1 cellular context compared by ENCODE assay signal in genomic region chr7:7968544-7969305, GRCh38.
TF ChIP-seq lines count a peak whose summit lies in the region.

TSS of gene GLCCI1 (plus strand) at chr7:7968796. CDS start at chr7:7969351, 555 bp downstream.

TF ChIP-seq in HepG2, 621 proteins besides CTCF, POLR2A, EP300 and RAD21 (continued from another document and continues in another):
- TF ChIP-seq, protein P1, sequence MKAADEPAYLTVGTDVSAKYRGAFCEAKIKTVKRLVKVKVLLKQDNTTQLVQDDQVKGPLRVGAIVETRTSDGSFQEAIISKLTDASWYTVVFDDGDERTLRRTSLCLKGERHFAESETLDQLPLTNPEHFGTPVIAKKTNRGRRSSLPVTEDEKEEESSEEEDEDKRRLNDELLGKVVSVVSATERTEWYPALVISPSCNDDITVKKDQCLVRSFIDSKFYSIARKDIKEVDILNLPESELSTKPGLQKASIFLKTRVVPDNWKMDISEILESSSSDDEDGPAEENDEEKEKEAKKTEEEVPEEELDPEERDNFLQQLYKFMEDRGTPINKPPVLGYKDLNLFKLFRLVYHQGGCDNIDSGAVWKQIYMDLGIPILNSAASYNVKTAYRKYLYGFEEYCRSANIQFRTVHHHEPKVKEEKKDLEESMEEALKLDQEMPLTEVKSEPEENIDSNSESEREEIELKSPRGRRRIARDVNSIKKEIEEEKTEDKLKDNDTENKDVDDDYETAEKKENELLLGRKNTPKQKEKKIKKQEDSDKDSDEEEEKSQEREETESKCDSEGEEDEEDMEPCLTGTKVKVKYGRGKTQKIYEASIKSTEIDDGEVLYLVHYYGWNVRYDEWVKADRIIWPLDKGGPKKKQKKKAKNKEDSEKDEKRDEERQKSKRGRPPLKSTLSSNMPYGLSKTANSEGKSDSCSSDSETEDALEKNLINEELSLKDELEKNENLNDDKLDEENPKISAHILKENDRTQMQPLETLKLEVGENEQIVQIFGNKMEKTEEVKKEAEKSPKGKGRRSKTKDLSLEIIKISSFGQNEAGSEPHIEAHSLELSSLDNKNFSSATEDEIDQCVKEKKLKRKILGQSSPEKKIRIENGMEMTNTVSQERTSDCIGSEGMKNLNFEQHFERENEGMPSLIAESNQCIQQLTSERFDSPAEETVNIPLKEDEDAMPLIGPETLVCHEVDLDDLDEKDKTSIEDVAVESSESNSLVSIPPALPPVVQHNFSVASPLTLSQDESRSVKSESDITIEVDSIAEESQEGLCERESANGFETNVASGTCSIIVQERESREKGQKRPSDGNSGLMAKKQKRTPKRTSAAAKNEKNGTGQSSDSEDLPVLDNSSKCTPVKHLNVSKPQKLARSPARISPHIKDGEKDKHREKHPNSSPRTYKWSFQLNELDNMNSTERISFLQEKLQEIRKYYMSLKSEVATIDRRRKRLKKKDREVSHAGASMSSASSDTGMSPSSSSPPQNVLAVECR (CRISPR knock-in tag; IDR thresholded peaks at IDR 0.05; ENCODE audit: borderline replicate concordance) = peak; percentile 85; the same call in 1 of the 2 replicates
- no peak; the same call in 1 of the 2 replicates for TF ChIP-seq ZMAT3 (CRISPR knock-in tag; conservative IDR thresholded peaks at IDR 0.05)
- peak; percentile 57; the same call in 1 of the 2 replicates for TF ChIP-seq YEATS4 (CRISPR knock-in tag; IDR thresholded peaks at IDR 0.05; ENCODE audit: borderline replicate concordance)
- TF ChIP-seq, protein P2, sequence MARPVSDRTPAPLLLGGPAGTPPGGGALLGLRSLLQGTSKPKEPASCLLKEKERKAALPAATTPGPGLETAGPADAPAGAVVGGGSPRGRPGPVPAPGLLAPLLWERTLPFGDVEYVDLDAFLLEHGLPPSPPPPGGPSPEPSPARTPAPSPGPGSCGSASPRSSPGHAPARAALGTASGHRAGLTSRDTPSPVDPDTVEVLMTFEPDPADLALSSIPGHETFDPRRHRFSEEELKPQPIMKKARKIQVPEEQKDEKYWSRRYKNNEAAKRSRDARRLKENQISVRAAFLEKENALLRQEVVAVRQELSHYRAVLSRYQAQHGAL (CRISPR knock-in tag; IDR thresholded peaks at IDR 0.05; ENCODE audit: not compliant biosample characterization) = peak; percentile 77
- TF ChIP-seq XBP1 (CRISPR knock-in tag; IDR thresholded peaks at IDR 0.05) = no peak
- TF ChIP-seq, protein P3, sequence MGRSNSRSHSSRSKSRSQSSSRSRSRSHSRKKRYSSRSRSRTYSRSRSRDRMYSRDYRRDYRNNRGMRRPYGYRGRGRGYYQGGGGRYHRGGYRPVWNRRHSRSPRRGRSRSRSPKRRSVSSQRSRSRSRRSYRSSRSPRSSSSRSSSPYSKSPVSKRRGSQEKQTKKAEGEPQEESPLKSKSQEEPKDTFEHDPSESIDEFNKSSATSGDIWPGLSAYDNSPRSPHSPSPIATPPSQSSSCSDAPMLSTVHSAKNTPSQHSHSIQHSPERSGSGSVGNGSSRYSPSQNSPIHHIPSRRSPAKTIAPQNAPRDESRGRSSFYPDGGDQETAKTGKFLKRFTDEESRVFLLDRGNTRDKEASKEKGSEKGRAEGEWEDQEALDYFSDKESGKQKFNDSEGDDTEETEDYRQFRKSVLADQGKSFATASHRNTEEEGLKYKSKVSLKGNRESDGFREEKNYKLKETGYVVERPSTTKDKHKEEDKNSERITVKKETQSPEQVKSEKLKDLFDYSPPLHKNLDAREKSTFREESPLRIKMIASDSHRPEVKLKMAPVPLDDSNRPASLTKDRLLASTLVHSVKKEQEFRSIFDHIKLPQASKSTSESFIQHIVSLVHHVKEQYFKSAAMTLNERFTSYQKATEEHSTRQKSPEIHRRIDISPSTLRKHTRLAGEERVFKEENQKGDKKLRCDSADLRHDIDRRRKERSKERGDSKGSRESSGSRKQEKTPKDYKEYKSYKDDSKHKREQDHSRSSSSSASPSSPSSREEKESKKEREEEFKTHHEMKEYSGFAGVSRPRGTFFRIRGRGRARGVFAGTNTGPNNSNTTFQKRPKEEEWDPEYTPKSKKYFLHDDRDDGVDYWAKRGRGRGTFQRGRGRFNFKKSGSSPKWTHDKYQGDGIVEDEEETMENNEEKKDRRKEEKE (IDR thresholded peaks at IDR 0.05) = no peak
- TF ChIP-seq ZNF253 (CRISPR knock-in tag; IDR thresholded peaks at IDR 0.05; ENCODE audit: borderline replicate concordance) = no peak
- no peak for TF ChIP-seq KDM5A (IDR thresholded peaks at IDR 0.05; ENCODE audit: borderline replicate concordance, low read length)
- no peak for TF ChIP-seq USF2 (IDR thresholded peaks at IDR 0.05; ENCODE audit: low read depth, low read length)
- no peak for TF ChIP-seq USF2 (CRISPR knock-in tag; IDR thresholded peaks at IDR 0.05; ENCODE audit: borderline replicate concordance)
- TF ChIP-seq HMG20A (CRISPR knock-in tag; IDR thresholded peaks at IDR 0.05; ENCODE audit: borderline replicate concordance) = no peak
- no peak for TF ChIP-seq DMTF1 (CRISPR knock-in tag; IDR thresholded peaks at IDR 0.05)
- peak; percentile 27; the same call in 1 of the 2 replicates for TF ChIP-seq KDM3A (CRISPR knock-in tag; IDR thresholded peaks at IDR 0.05; ENCODE audit: low read depth)
- TF ChIP-seq, protein P4, sequence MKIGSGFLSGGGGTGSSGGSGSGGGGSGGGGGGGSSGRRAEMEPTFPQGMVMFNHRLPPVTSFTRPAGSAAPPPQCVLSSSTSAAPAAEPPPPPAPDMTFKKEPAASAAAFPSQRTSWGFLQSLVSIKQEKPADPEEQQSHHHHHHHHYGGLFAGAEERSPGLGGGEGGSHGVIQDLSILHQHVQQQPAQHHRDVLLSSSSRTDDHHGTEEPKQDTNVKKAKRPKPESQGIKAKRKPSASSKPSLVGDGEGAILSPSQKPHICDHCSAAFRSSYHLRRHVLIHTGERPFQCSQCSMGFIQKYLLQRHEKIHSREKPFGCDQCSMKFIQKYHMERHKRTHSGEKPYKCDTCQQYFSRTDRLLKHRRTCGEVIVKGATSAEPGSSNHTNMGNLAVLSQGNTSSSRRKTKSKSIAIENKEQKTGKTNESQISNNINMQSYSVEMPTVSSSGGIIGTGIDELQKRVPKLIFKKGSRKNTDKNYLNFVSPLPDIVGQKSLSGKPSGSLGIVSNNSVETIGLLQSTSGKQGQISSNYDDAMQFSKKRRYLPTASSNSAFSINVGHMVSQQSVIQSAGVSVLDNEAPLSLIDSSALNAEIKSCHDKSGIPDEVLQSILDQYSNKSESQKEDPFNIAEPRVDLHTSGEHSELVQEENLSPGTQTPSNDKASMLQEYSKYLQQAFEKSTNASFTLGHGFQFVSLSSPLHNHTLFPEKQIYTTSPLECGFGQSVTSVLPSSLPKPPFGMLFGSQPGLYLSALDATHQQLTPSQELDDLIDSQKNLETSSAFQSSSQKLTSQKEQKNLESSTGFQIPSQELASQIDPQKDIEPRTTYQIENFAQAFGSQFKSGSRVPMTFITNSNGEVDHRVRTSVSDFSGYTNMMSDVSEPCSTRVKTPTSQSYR (CRISPR knock-in tag; IDR thresholded peaks at IDR 0.05; ENCODE audit: borderline replicate concordance) = peak; percentile 81
- TF ChIP-seq, protein P5, sequence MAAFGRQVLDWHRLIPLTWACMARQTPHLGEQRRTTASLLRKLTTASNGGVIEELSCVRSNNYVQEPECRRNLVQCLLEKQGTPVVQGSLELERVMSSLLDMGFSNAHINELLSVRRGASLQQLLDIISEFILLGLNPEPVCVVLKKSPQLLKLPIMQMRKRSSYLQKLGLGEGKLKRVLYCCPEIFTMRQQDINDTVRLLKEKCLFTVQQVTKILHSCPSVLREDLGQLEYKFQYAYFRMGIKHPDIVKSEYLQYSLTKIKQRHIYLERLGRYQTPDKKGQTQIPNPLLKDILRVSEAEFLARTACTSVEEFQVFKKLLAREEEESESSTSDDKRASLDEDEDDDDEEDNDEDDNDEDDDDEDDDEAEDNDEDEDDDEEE (CRISPR knock-in tag; IDR thresholded peaks at IDR 0.05) = no peak
- TF ChIP-seq, protein P6, sequence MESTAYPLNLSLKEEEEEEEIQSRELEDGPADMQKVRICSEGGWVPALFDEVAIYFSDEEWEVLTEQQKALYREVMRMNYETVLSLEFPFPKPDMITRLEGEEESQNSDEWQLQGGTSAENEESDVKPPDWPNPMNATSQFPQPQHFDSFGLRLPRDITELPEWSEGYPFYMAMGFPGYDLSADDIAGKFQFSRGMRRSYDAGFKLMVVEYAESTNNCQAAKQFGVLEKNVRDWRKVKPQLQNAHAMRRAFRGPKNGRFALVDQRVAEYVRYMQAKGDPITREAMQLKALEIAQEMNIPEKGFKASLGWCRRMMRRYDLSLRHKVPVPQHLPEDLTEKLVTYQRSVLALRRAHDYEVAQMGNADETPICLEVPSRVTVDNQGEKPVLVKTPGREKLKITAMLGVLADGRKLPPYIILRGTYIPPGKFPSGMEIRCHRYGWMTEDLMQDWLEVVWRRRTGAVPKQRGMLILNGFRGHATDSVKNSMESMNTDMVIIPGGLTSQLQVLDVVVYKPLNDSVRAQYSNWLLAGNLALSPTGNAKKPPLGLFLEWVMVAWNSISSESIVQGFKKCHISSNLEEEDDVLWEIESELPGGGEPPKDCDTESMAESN (CRISPR knock-in tag; conservative IDR thresholded peaks at IDR 0.05) = no peak
- no peak for TF ChIP-seq NFRKB (IDR thresholded peaks at IDR 0.05)
- TF ChIP-seq ZNF136 (CRISPR knock-in tag; IDR thresholded peaks at IDR 0.05; ENCODE audit: low read depth) = no peak
- TF ChIP-seq SP4 (CRISPR knock-in tag; IDR thresholded peaks at IDR 0.05) = peak; percentile 91
- TF ChIP-seq RCOR2 (CRISPR knock-in tag; IDR thresholded peaks at IDR 0.05) = no peak
- TF ChIP-seq ZNF740 (CRISPR knock-in tag; IDR thresholded peaks at IDR 0.05) = no peak
- no peak for TF ChIP-seq TP53 (CRISPR knock-in tag; conservative IDR thresholded peaks at IDR 0.05)
- TF ChIP-seq, protein P7, sequence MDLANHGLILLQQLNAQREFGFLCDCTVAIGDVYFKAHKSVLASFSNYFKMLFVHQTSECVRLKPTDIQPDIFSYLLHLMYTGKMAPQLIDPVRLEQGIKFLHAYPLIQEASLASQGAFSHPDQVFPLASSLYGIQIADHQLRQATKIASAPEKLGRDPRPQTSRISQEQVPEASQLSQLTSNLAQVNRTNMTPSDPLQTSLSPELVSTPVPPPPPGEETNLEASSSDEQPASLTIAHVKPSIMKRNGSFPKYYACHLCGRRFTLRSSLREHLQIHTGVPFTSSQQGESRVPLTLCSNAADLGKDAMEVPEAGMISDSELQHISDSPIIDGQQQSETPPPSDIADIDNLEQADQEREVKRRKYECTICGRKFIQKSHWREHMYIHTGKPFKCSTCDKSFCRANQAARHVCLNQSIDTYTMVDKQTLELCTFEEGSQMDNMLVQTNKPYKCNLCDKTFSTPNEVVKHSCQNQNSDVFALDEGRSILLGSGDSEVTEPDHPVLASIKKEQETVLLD (CRISPR knock-in tag; IDR thresholded peaks at IDR 0.05; ENCODE audit: low read depth) = 0 out of 2 replicates have a peak, but pooled peaks have one; percentile 41
- peak; percentile 71; the same call in 1 of the 2 replicates for TF ChIP-seq NFKB2 (CRISPR knock-in tag; IDR thresholded peaks at IDR 0.05; ENCODE audit: borderline replicate concordance)
- TF ChIP-seq ZNF503 (CRISPR knock-in tag; IDR thresholded peaks at IDR 0.05) = peak; percentile 56; the same call in 1 of the 2 replicates
- TF ChIP-seq NFIC (IDR thresholded peaks at IDR 0.05; ENCODE audit: low read length) = no peak
- no peak for TF ChIP-seq GATA4 (IDR thresholded peaks at IDR 0.05; ENCODE audit: borderline replicate concordance, low read depth)
- TF ChIP-seq BHLHE40 (IDR thresholded peaks at IDR 0.05; ENCODE audit: low read length) = no peak
- TF ChIP-seq SNAPC2 (CRISPR knock-in tag; IDR thresholded peaks at IDR 0.05) = no peak
- peak; percentile 85 for TF ChIP-seq ZNF501 (CRISPR knock-in tag; IDR thresholded peaks at IDR 0.05)
- no peak for TF ChIP-seq CCAR2 (optimal IDR thresholded peaks at IDR 0.05; ENCODE audit: low read depth, low read length)
